ENCODE assay signal across 8 cellular contexts in the genomic region with DNA sequence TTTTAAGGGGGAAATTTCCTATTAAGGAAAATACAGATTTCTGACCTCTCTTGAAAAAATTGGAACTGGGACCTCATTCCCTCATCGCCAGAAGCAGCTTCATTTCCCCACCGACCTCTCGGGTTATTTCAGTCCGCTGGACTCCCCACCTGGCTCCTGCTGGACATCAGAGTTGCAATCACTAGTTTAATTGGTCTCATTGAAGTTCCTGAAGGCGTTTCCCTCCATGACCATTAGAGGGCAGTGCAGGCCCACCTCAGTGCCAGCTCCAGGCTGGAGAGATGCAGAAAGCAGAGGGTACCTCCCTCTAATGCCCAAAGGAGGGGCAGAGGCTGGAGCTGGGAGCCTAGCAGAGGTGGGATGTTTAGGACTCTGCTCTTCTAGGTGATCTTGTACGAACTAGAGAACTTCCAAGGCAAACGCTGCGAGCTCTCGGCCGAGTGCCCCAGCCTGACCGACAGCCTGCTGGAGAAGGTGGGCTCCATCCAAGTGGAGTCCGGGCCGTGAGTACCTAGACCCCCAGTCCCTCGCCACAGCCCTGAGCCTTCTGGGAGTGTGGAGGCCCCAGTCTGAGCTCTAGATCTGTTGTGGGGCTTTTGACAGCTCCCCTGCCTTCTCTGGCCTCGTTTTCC. TPM values are rescaled to one million over a fixed set of nuclear protein-coding genes. Genes with fewer than 3 reads are reported as not detected.
DNase-seq lines count a peak whose midpoint lies in the region; ATAC-seq, FAIRE-seq and TF ChIP-seq lines count a peak whose summit lies in the region.

No MANE protein-coding gene starts in this region.

- H3K36me3 ChIP-seq in ascending aorta (peaks cover 16 to 32% of the 10 kb centered on the region in 2 donors), small intestine (ENCODE audit: control insufficient read depth in 2 of 2, insufficient read depth in 2 of 2, low read length in 2 of 2) (peaks cover 0 to 5% of the 10 kb centered on the region in 2 donors)

- ATAC-seq in T-helper 17 cell, result peak; percentile 57
- no peak for ATAC-seq in GM18870 (IDR thresholded peaks at IDR 0.05; ENCODE audit: unreplicated experiment)

- no peaks in the 10 kb centered on the region for H3K36me3 Mint-ChIP-seq in T-helper 17 cell (ENCODE audit: low read depth)

- no peak overlapping the region for H3K27ac ChIP-seq in ascending aorta
- H3K27ac ChIP-seq in small intestine (ENCODE audit: low read depth in 1 of 2, low read length in 1 of 2), result no peak overlapping the region

- no peak overlapping the region for H3K27ac Mint-ChIP-seq in T-helper 17 cell

- peak; percentile 23 to 88 (median 83) for TF ChIP-seq CTCF in ascending aorta (IDR thresholded peaks at IDR 0.05)

- no peak overlapping the region for H3K4me3 Mint-ChIP-seq in T-helper 17 cell

- H3K9me3 ChIP-seq in T-helper 17 cell (ENCODE audit: control insufficient read depth, low read length, poor library complexity, severe bottlenecking), result no peaks in the 10 kb centered on the region
- H3K9me3 ChIP-seq in ascending aorta, result no peaks in the 10 kb centered on the region
- no peaks in the 10 kb centered on the region for H3K9me3 ChIP-seq in small intestine (ENCODE audit: control insufficient read depth, low read depth)

- no peak for FAIRE-seq in small intestine (lab: Jason Lieb, UNC)

- no peaks in the 10 kb centered on the region for H3K4me1 ChIP-seq in ascending aorta
- no peaks in the 10 kb centered on the region for H3K4me1 ChIP-seq in small intestine (ENCODE audit: control insufficient read depth in 2 of 2, insufficient read depth in 1 of 2, low read depth in 1 of 2, low read length in 1 of 2)

- DNase-seq in ELR (ENCODE audit: low read depth), result peak; percentile 56
- DNase-seq in MV-4-11 (lab: John Stamatoyannopoulos, UW), result peak; percentile 34
- peak in 2 of 3 donors; percentile 16 to 40 for DNase-seq in T-helper 17 cell
- no peak for DNase-seq in ascending aorta (ENCODE audit: low spot score in 2 of 2)
- peak; percentile 9 to 45 for DNase-seq in hippocampal formation (lab: John Stamatoyannopoulos, UW)
- peak; percentile 59 for DNase-seq in small intestine
- DNase-seq in GDM1 (lab: John Stamatoyannopoulos, UW), result no peak

- H3K4me3 ChIP-seq in ascending aorta, result no peak overlapping the region
- no peak overlapping the region for H3K4me3 ChIP-seq in small intestine (ENCODE audit: low read depth in 1 of 2, low read length in 2 of 2)

- H3K4me1 Mint-ChIP-seq in T-helper 17 cell, result peaks cover 3% of the 10 kb centered on the region

- intact Hi-C loops in ascending aorta (cut with DNase I), result no loop called here

- peaks cover 4% of the 10 kb centered on the region for H3K27me3 Mint-ChIP-seq in T-helper 17 cell

- H3K27me3 ChIP-seq in ascending aorta (no peaks in the 10 kb centered on the region), small intestine (ENCODE audit: control insufficient read depth in 2 of 2, insufficient read depth in 2 of 2, low read length in 2 of 2) (no peaks in the 10 kb centered on the region)

- WGBS in small intestine, 3 donors, result 56 to 64% (median 60%) methylated on average over 15 of the region's 15 CpGs

RNA-seq across cellular contexts. Expression of a gene that starts 2.7 kb away (rescaled TPM):
- total RNA-seq in T-helper 17 cell (not detected), ascending aorta (not detected)
- 1 to 10 TPM in 2 of 3 donors, under 1 TPM in 1; 0.91 to 6.5 (median 2.7) TPM for polyA plus RNA-seq in small intestine

RNA-seq across cellular contexts. Expression of a gene that starts 17.0 kb away (rescaled TPM):
- not detected for total RNA-seq in T-helper 17 cell
- total RNA-seq in ascending aorta, result not detected
- polyA plus RNA-seq in small intestine, result 1 to 10 TPM in 2 of 3 donors, under 1 TPM in 1; 0.39 to 2.7 (median 1.3) TPM

Comparison
In these comparisons a context has a peak if more than half of its experiments do, and no peak if none do; other contexts are left out.
1. DNase-seq: peak in ELR (single experiment), MV-4-11 (single experiment), T-helper 17 cell (2 of 3), hippocampal formation (2 of 2) and small intestine (single experiment); none in ascending aorta (0 of 2) and GDM1 (single experiment).